In genomic region chr3:42229942-42230688, GRCh38 we compare ENCODE assay signal across 8 cellular contexts. TPM values are rescaled to one million over a fixed set of nuclear protein-coding genes. Genes with fewer than 3 reads are reported as not detected.
A peak's percentile ranks its signal among the peaks of the same experiment; 100 is the strongest.
DNase-seq lines count a peak whose midpoint lies in the region; ATAC-seq and TF ChIP-seq lines count a peak whose summit lies in the region.

No MANE protein-coding gene starts in this region.

- 2 to 47% (median 38%) methylated on average over 4 to 14 of the region's 14 CpGs for WGBS in adrenal gland, 4 donors
- 20 to 24% methylated on average over 10 to 14 of the region's 14 CpGs for WGBS in aorta, 2 donors

- DNase-seq in ELF-1 (ENCODE audit: low read depth, low spot score), result peak; percentile 61
- peak; percentile 53 for DNase-seq in LHCN-M2 (ENCODE audit: low read depth)
- peak in 2 of 7 donors; percentile 8 to 31 for DNase-seq in adrenal gland
- DNase-seq in iris pigment epithelial cell (ENCODE audit: low read depth), result peak; percentile 55
- DNase-seq in aorta, result no peak
- no peak for DNase-seq in ureter (ENCODE audit: low spot score)
- DNase-seq in activated T-cell treated with anti-CD3 and anti-CD28 coated beads, Interleukin-2, amount 50 U/mL, for 4 hours, result no peak

- peaks cover 3% of the 10 kb centered on the region for H3K36me3 Mint-ChIP-seq in activated T-cell treated with anti-CD3 and anti-CD28 coated beads, Interleukin-2, amount 50 U/mL, for 4 hours (ENCODE audit: insufficient read depth)

- H3K36me3 ChIP-seq in adrenal gland (replicated peaks in 1 of 2), result no peaks in the 10 kb centered on the region
- H3K36me3 ChIP-seq in aorta (ENCODE audit: control insufficient read depth in 1 of 2, insufficient read depth in 2 of 2, low read length in 1 of 2), result no peaks in the 10 kb centered on the region

- H3K27ac ChIP-seq in adrenal gland, result no peak overlapping the region
- no peak overlapping the region for H3K27ac ChIP-seq in aorta (ENCODE audit: low read depth in 1 of 2, low read length in 2 of 2)

- no peaks in the 10 kb centered on the region for H3K9me3 Mint-ChIP-seq in activated T-cell treated with anti-CD3 and anti-CD28 coated beads, Interleukin-2, amount 50 U/mL, for 4 hours

- H3K27me3 Mint-ChIP-seq in activated T-cell treated with anti-CD3 and anti-CD28 coated beads, Interleukin-2, amount 50 U/mL, for 4 hours (ENCODE audit: low read depth), result peaks cover 16% of the 10 kb centered on the region

- TF ChIP-seq CTCF in adrenal gland (IDR thresholded peaks at IDR 0.05), result peak; percentile 18 to 58 (median 48)

- H3K27me3 ChIP-seq in adrenal gland (no peaks in the 10 kb centered on the region), aorta (ENCODE audit: control insufficient read depth in 1 of 2, insufficient read depth in 2 of 2, low read length in 1 of 2) (peaks cover 0 to 2% of the 10 kb centered on the region in 2 donors)

- intact Hi-C loops in adrenal gland (cut with DNase I) (loop anchor here in 1 of 2 donors (5.0 kb wide), 1 partner anchor 212 kb away; no protein-coding TSS in a partner anchor), aorta (cut with DNase I) (loop anchor here in 1 of 2 donors (2.0 to 10.0 kb wide), 2 partner anchors 213 to 315 kb away; no protein-coding TSS in a partner anchor)

- no peak overlapping the region for H3K4me3 Mint-ChIP-seq in activated T-cell treated with anti-CD3 and anti-CD28 coated beads, Interleukin-2, amount 50 U/mL, for 4 hours

- H3K4me1 ChIP-seq in adrenal gland (replicated peaks in 1 of 2), result no peaks in the 10 kb centered on the region
- no peaks in the 10 kb centered on the region for H3K4me1 ChIP-seq in aorta (ENCODE audit: control insufficient read depth in 1 of 2, insufficient read depth in 2 of 2, low read length in 2 of 2)

- no peaks in the 10 kb centered on the region for H3K9me3 ChIP-seq in adrenal gland (replicated peaks in 1 of 3)
- no peaks in the 10 kb centered on the region for H3K9me3 ChIP-seq in aorta (ENCODE audit: control insufficient read depth, low read length)

- TF ChIP-seq POLR2A in adrenal gland (IDR thresholded peaks at IDR 0.05), result no peak

- H3K4me1 Mint-ChIP-seq in activated T-cell treated with anti-CD3 and anti-CD28 coated beads, Interleukin-2, amount 50 U/mL, for 4 hours (ENCODE audit: low read depth), result peaks cover 2% of the 10 kb centered on the region

- ATAC-seq in aorta (ENCODE audit: low FRiP score) (peak; percentile 56), HG02759 (IDR thresholded peaks at IDR 0.05; ENCODE audit: unreplicated experiment) (no peak)
- no peak for ATAC-seq in activated T-cell treated with anti-CD3 and anti-CD28 coated beads, Interleukin-2, amount 50 U/mL, for 4 hours

- H3K4me3 ChIP-seq in adrenal gland, result no peak overlapping the region
- H3K4me3 ChIP-seq in aorta (ENCODE audit: low read length in 2 of 2), result peak overlapping the region in 1 of 2 donors; percentile 10

RNA-seq across cellular contexts. Expression of gene CCK, which starts 35.9 kb away (rescaled TPM):
- not detected in 2 replicates for total RNA-seq in LHCN-M2 (2014; rRNA removed)
- polyA plus RNA-seq in LHCN-M2 (2012), result not detected
- total RNA-seq in adrenal gland, result 1 to 10 TPM in 3 of 8 donors, under 1 TPM in 2, not detected in 3; 0.48 to 5.5 (median 1.7) TPM
- polyA plus RNA-seq in adrenal gland, result under 1 TPM; 0.13 to 0.48 (median 0.46) TPM
- not detected for total RNA-seq in aorta
- under 1 TPM in 1 of 2 donors, not detected in 1; 0.63 TPM for polyA plus RNA-seq in aorta
- not detected for total RNA-seq in ureter
- not detected for total RNA-seq in activated T-cell treated with anti-CD3 and anti-CD28 coated beads, Interleukin-2, amount 50 U/mL, for 4 hours

Comparison
In these comparisons a context has a peak if more than half of its experiments do, and no peak if none do; other contexts are left out.
1. DNase-seq: peak in ELF-1 (single experiment), LHCN-M2 (single experiment) and iris pigment epithelial cell (single experiment); none in aorta (0 of 2), ureter (single experiment) and activated T-cell treated with anti-CD3 and anti-CD28 coated beads, Interleukin-2, amount 50 U/mL, for 4 hours (single experiment).